Comparison of ENCODE assay signal across 9 cellular contexts in genomic region chr1:89670168-89670567, GRCh38. TPM values are rescaled to one million over a fixed set of nuclear protein-coding genes. Genes with fewer than 3 reads are reported as not detected.
DNase-seq lines count a peak whose midpoint lies in the region; ATAC-seq, FAIRE-seq and TF ChIP-seq lines count a peak whose summit lies in the region.
"Had no signal": no experiment of that assay in that cellular context is flagged by ENCODE, and none has a peak within 500 bp of the region (broad histone marks: within the 10 kb centered on the region; RNA-seq: fewer than 3 reads in every experiment).

No MANE protein-coding gene starts in this region.

- no peaks in the 10 kb centered on the region for H3K36me3 ChIP-seq in spleen
- H3K36me3 ChIP-seq: pancreas had no signal

- no peak overlapping the region for H3K4me3 ChIP-seq in spleen
- H3K4me3 ChIP-seq: pancreas had no signal

- peaks cover 19 to 76% (median 50%) of the 10 kb centered on the region in 6 donors for H3K4me1 ChIP-seq in spleen
- H3K4me1 ChIP-seq: pancreas had no signal

- ATAC-seq in GM21381 (IDR thresholded peaks at IDR 0.05; ENCODE audit: unreplicated experiment) (peak; percentile 98), HG03565 (IDR thresholded peaks at IDR 0.05; ENCODE audit: unreplicated experiment) (peak; percentile 95), esophagus mucosa (peak; percentile 34)

- H3K9me3 ChIP-seq in spleen, result no peaks in the 10 kb centered on the region
- H3K9me3 ChIP-seq: pancreas had no signal

- H3K27ac ChIP-seq in spleen, result peak overlapping the region in 4 of 8 donors; percentile 48 to 59 (median 54)
- H3K27ac ChIP-seq: pancreas had no signal

- no peaks in the 10 kb centered on the region for H3K27me3 ChIP-seq in spleen (replicated peaks in 1 of 7)
- H3K27me3 ChIP-seq: pancreas had no signal

- FAIRE-seq in frontal cortex (lab: Jason Lieb, UNC), result no peak
- FAIRE-seq: pancreas had no signal

- no peak for TF ChIP-seq POLR2A in spleen (IDR thresholded peaks at IDR 0.05)

- DNase-seq in GM10266 (ENCODE audit: extremely low spot score) (peak; percentile 64), spleen (no peak), SW480 (ENCODE audit: low spot score) (no peak), frontal cortex (ENCODE audit: low spot score in 2 of 2) (no peak), middle frontal gyrus (ENCODE audit: extremely low spot score, low spot score) (no peak)
- DNase-seq: pancreas had no signal

- WGBS in spleen, 5 donors, result 39 to 53% (median 45%) methylated on average over 7 of the region's 7 CpGs

- TF ChIP-seq CTCF in GM10266 (IDR thresholded peaks at IDR 0.05; ENCODE audit: control insufficient read depth, insufficient read depth, low read depth, missing control alignments) (no peak), spleen (IDR thresholded peaks at IDR 0.05 in 8 of 11, conservative IDR thresholded peaks at IDR 0.05 in 3 of 11) (no peak)

- intact Hi-C loops in spleen (cut with DNase I; ENCODE audit: low total_unique reads), result no loop called here

RNA-seq across cellular contexts. Expression of gene LRRC8C, which starts 37.2 kb away (rescaled TPM):
- 1.8 TPM for total RNA-seq in esophagus mucosa
- 10 to 100 TPM; 16.0 to 33.0 (median 27.8) TPM for total RNA-seq in spleen
- 1 to 10 TPM; 3.7 to 3.9 (median 3.7) TPM for polyA plus RNA-seq in spleen
- 6.9 TPM for total RNA-seq in frontal cortex

Comparison
In these comparisons a context has a peak if more than half of its experiments do, and no peak if none do; other contexts are left out.
1. ATAC-seq: peak in every context shown above with its lines; median percentile 98 in GM21381; 95 in HG03565; 34 in esophagus mucosa.